ENCODE assay signal across 17 cellular contexts in the genomic region with DNA sequence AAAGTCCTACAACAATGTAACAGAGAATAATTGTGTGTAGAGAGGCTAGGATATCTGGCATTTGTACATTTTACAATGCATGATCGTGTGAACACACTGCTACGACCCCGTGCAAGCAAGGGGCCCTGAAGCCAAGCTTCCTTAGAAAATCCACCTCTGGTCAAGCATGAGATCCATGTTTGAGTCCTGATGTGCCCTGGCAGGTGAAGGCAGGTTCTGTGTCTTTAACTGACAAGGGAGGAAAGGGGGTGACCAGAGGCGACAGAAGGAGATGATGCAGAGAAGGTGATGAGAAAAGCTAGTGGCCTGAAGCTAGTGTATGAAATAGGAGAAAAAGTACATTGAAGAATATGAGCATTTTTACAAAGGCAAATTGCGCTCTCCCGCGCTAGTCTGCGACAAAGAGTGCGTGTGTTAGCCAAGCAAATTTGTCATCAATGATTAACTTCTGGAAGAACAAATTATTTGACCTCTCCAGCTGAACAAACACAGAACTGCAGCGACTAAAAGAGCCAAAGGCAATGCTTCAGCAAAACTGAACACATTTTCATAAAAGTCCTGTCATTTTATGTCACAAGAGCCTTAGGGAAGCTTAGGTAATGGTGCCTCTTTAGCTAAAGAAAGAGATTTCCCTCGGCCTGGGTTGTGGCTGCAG.
DNase-seq lines count a peak whose midpoint lies in the region; ATAC-seq and TF ChIP-seq lines count a peak whose summit lies in the region.
"Had no signal": no experiment of that assay in that cellular context is flagged by ENCODE, and none has a peak within 500 bp of the region (broad histone marks: within the 10 kb centered on the region; RNA-seq: fewer than 3 reads in every experiment).

No MANE protein-coding gene starts in this region.

- CTCF ChIA-PET in A673 (lab: Charles Lee): no interaction called here

- H3K79me2 ChIP-seq in neural progenitor cell (ENCODE audit: low read depth): no peaks in the 10 kb centered on the region

- no peak for TF ChIP-seq EP300 in ovary (IDR thresholded peaks at IDR 0.05)

- H3K9me3 Mint-ChIP-seq in neural progenitor cell: no peaks in the 10 kb centered on the region

- intact Hi-C loops in ovary (cut with DNase I) (no loop called here), A673 (cut with micrococcal nuclease; ENCODE audit: unreplicated experiment) (no loop called here)

- DNase-seq in DMS53 treated with DMSO at 0.1 percent for 48 hours (lab: John Stamatoyannopoulos, UW; ENCODE audit: unreplicated experiment) (peak; percentile 94), NCI-H526 treated with DMSO at 0.1 percent for 48 hours (lab: John Stamatoyannopoulos, UW) (peak; percentile 85), fibroblast of mammary gland (ENCODE audit: low read depth) (peak; percentile 56), neural progenitor cell (ENCODE audit: low spot score) (no peak), ovary (no peak), A673 (ENCODE audit: low spot score) (no peak)
- no peak for DNase-seq in stimulated activated naive CD8-positive, alpha-beta T cell treated with anti-CD3 and anti-CD28 coated beads, Interleukin-15, Interleukin-2, amounts not matched to agents 100 U/mL and 50 U/mL, for 24 hours
- DNase-seq: dermis blood vessel endothelial cell, DMS79, NCI-H2227 treated with DMSO at 0.1 percent for 48 hours, occipital lobe, spleen, SW 1271, WERI-Rb-1 had no signal

- ATAC-seq in stimulated activated naive CD8-positive, alpha-beta T cell treated with anti-CD3 and anti-CD28 coated beads, Interleukin-15, Interleukin-2, amounts not matched to agents 100 U/mL and 50 U/mL, for 24 hours: no peak
- no peak for ATAC-seq in GM21367 (IDR thresholded peaks at IDR 0.05; ENCODE audit: unreplicated experiment)
- ATAC-seq: Panc1 had no signal

- H3K27ac Mint-ChIP-seq in neural progenitor cell: no peak overlapping the region
- H3K27ac Mint-ChIP-seq: memory B cell had no signal

- no peaks in the 10 kb centered on the region for H3K27me3 Mint-ChIP-seq in neural progenitor cell (ENCODE audit: insufficient read depth, low read depth)
- H3K27me3 Mint-ChIP-seq: memory B cell had no signal

- TF ChIP-seq CTCF in fibroblast of mammary gland (conservative IDR thresholded peaks at IDR 0.05; ENCODE audit: control insufficient read depth, insufficient read depth, low read depth, low read length) (no peak), neural progenitor cell (IDR thresholded peaks at IDR 0.05) (no peak), ovary (IDR thresholded peaks at IDR 0.05) (no peak), A673 (conservative IDR thresholded peaks at IDR 0.05; ENCODE audit: low read depth, low read length) (no peak)

- POLR2A ChIA-PET in A673 (lab: Charles Lee; ENCODE audit: low non-redundant PET): no interaction called here

- no peaks in the 10 kb centered on the region for H3K4me1 Mint-ChIP-seq in neural progenitor cell
- H3K4me1 Mint-ChIP-seq: memory B cell had no signal

- H3K9ac ChIP-seq in neural progenitor cell: no peak overlapping the region

- TF ChIP-seq POLR2A in ovary (IDR thresholded peaks at IDR 0.05): no peak

- H3K9me3 ChIP-seq in neural progenitor cell (ENCODE audit: low read depth) (no peaks in the 10 kb centered on the region), ovary (no peaks in the 10 kb centered on the region), A673 (ENCODE audit: low read depth, low read length, poor library complexity, severe bottlenecking) (no peaks in the 10 kb centered on the region)

- H3K4me1 ChIP-seq in neural progenitor cell (no peaks in the 10 kb centered on the region), ovary (ENCODE audit: insufficient read depth) (no peaks in the 10 kb centered on the region), A673 (ENCODE audit: insufficient read depth, low read length, poor library complexity, severe bottlenecking) (peaks cover 8% of the 10 kb centered on the region)
- H3K4me1 ChIP-seq: spleen had no signal

- H3K4me3 Mint-ChIP-seq in neural progenitor cell: no peak overlapping the region
- H3K4me3 Mint-ChIP-seq: memory B cell had no signal

- H3F3A ChIP-seq in neural progenitor cell (ENCODE audit: low read depth): no peaks in the 10 kb centered on the region

- H3K36me3 Mint-ChIP-seq in neural progenitor cell: no peaks in the 10 kb centered on the region
- H3K36me3 Mint-ChIP-seq: memory B cell had no signal

- H3K27me3 ChIP-seq in neural progenitor cell (no peaks in the 10 kb centered on the region), ovary (no peaks in the 10 kb centered on the region), A673 (replicated peaks; ENCODE audit: insufficient read depth, low read depth, low read length, poor library complexity) (no peaks in the 10 kb centered on the region)
- H3K27me3 ChIP-seq: spleen had no signal

- H3K4me2 ChIP-seq in neural progenitor cell: no peak overlapping the region

- no TSS peak for BruUV-seq in A673 (replicated peaks; lab: Mats Ljungman, UMichigan)

- H2AFZ ChIP-seq in neural progenitor cell (replicated peaks): peak overlapping the region; percentile 43

- 66 to 83% (median 80%) methylated on average over 11 of the region's 11 CpGs for WGBS in ovary, 3 donors

- H3K27ac ChIP-seq in neural progenitor cell (no peak overlapping the region), ovary (no peak overlapping the region), A673 (ENCODE audit: low read depth, low read length, poor library complexity, severe bottlenecking) (no peak overlapping the region)
- H3K27ac ChIP-seq: spleen, WERI-Rb-1 had no signal

- H3K36me3 ChIP-seq in neural progenitor cell (no peaks in the 10 kb centered on the region), ovary (no peaks in the 10 kb centered on the region), A673 (ENCODE audit: insufficient read depth, low read length, poor library complexity, severe bottlenecking) (no peaks in the 10 kb centered on the region)
- H3K36me3 ChIP-seq: spleen, WERI-Rb-1 had no signal

- H3K4me3 ChIP-seq in fibroblast of mammary gland (ENCODE audit: control insufficient read depth, low read depth, low read length) (no peak overlapping the region), neural progenitor cell (no peak overlapping the region), ovary (no peak overlapping the region), A673 (ENCODE audit: low read depth, low read length, poor library complexity, severe bottlenecking) (no peak overlapping the region)
- H3K4me3 ChIP-seq: spleen had no signal

- no peaks in the 10 kb centered on the region for H4K20me1 ChIP-seq in neural progenitor cell (ENCODE audit: low read depth)

Comparison
In these comparisons a context has a peak if more than half of its experiments do, and no peak if none do; other contexts are left out.
1. DNase-seq: peak in DMS53 treated with DMSO at 0.1 percent for 48 hours (single experiment), NCI-H526 treated with DMSO at 0.1 percent for 48 hours (single experiment) and fibroblast of mammary gland (single experiment); none in neural progenitor cell (single experiment), ovary (0 of 5), stimulated activated naive CD8-positive, alpha-beta T cell treated with anti-CD3 and anti-CD28 coated beads, Interleukin-15, Interleukin-2, amounts not matched to agents 100 U/mL and 50 U/mL, for 24 hours (single experiment) and A673 (single experiment).